10 cellular contexts compared by ENCODE assay signal in the genomic region with DNA sequence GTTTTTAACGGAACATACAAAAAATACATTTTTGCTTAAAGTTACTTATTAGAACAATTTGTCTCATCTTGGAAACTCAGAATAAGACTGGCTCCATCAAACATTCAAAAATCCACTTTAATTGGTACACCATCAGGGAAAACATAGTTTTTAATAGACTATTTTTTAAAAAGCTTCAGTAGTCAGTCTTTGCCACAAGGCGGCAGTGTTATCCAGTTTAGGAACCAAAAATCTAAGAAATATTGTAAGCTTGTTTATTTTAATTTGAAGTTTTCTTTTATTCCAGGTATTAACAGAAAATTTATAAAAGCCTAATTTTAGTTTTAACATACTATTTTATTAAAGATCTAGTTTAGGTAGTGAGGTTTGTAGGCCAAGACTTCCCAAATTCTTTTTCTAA.
A peak's percentile ranks its signal among the peaks of the same experiment; 100 is the strongest.
DNase-seq lines count a peak whose midpoint lies in the region; ATAC-seq, FAIRE-seq and TF ChIP-seq lines count a peak whose summit lies in the region.
"Had no signal": no experiment of that assay in that cellular context is flagged by ENCODE, and none has a peak within 500 bp of the region (broad histone marks: within the 10 kb centered on the region; RNA-seq: fewer than 3 reads in every experiment).

No MANE protein-coding gene starts in this region.

- no peak overlapping the region for H3K4me2 ChIP-seq in GM12878 (ENCODE audit: control insufficient read depth, insufficient read depth)

- peak; percentile 3 for DNase-seq in COLO829 (ENCODE audit: low spot score)
- DNase-seq in HFFc6, result no peak
- DNase-seq in GM12878 (ENCODE audit: low read depth, low spot score), result no peak
- DNase-seq in mesothelial cell of epicardium (ENCODE audit: low spot score in 2 of 2, unreplicated experiment in 2 of 2), result no peak
- no peak for DNase-seq in stimulated activated CD4-positive, alpha-beta T cell treated with anti-CD3 and anti-CD28 coated beads, Interleukin-4, amount 100 ng/mL, for 24 hours
- DNase-seq in ecto neural progenitor cell (ENCODE audit: low spot score), result no peak
- DNase-seq in activated T-cell treated with anti-CD3 and anti-CD28 coated beads, Interleukin-2, amount 50 U/mL, for 48 hours, result no peak
- DNase-seq: activated naive CD8-positive, alpha-beta T cell treated with anti-CD3 and anti-CD28 coated beads, Interleukin-2, amount 10 ng/mL, durations not matched to agents 7 days and 5 days had no signal

- H4K20me1 ChIP-seq in GM12878 (ENCODE audit: control insufficient read depth, insufficient read depth), result no peaks in the 10 kb centered on the region

- H3K27me3 Mint-ChIP-seq in HFFc6 (ENCODE audit: insufficient read depth), result no peaks in the 10 kb centered on the region; the same call in 1 of the 2 replicates
- H3K27me3 Mint-ChIP-seq in mesothelial cell of epicardium (ENCODE audit: low read depth), result no peaks in the 10 kb centered on the region
- H3K27me3 Mint-ChIP-seq: activated naive CD8-positive, alpha-beta T cell treated with anti-CD3 and anti-CD28 coated beads, Interleukin-2, amount 10 ng/mL, durations not matched to agents 7 days and 5 days had no signal

- no peak for TF ChIP-seq EP300 in GM12878 (IDR thresholded peaks at IDR 0.05; ENCODE audit: borderline replicate concordance in 1 of 2, control insufficient read depth in 1 of 2, low read depth in 2 of 2, low read length in 2 of 2)

- H3K4me3 Mint-ChIP-seq in HFFc6, result no peak overlapping the region
- H3K4me3 Mint-ChIP-seq in mesothelial cell of epicardium, result no peak overlapping the region
- H3K4me3 Mint-ChIP-seq: activated naive CD8-positive, alpha-beta T cell treated with anti-CD3 and anti-CD28 coated beads, Interleukin-2, amount 10 ng/mL, durations not matched to agents 7 days and 5 days had no signal

- intact Hi-C loops in GM12878 (cut with micrococcal nuclease; ENCODE audit: unreplicated experiment), result loop anchor here (1.0 to 5.0 kb wide), 3 partner anchors 133 to 433 kb away; a partner anchor contains a TSS

- RAD21 ChIA-PET in GM12878 (lab: Charles Lee; ENCODE audit: unreplicated experiment), result interaction anchor here (0.8 to 2.0 kb wide), 10 partner anchors 10 to 433 kb away, joined by 3 to 13 read pairs (median 3); no protein-coding TSS in a partner anchor

- H3K4me3 ChIP-seq in GM12878, result no peak overlapping the region

- no peaks in the 10 kb centered on the region for H3K27me3 ChIP-seq in GM12878 (replicated peaks in 1 of 2; ENCODE audit: control insufficient read depth in 2 of 2, insufficient read depth in 2 of 2, low read length in 1 of 2)

- TF ChIP-seq RAD21 in GM12878 (IDR thresholded peaks at IDR 0.05; ENCODE audit: insufficient read depth, low read depth, low read length), result peak; percentile 73

- H3K79me2 ChIP-seq in GM12878 (ENCODE audit: control insufficient read depth, insufficient read depth, low read length), result no peaks in the 10 kb centered on the region

- peak; percentile 83 for FAIRE-seq in GM12878 (lab: Jason Lieb, UNC)

- SMC1A ChIA-PET in GM12878 (lab: Charles Lee; ENCODE audit: uncharacterized antibody, unreplicated experiment), result interaction anchor here (0.7 to 3.5 kb wide), 11 partner anchors 14 to 518 kb away, joined by 3 to 19 read pairs (median 4); a partner anchor contains a TSS

- ATAC-seq in GM12878, result no peak
- ATAC-seq in HG02884 (IDR thresholded peaks at IDR 0.05; ENCODE audit: unreplicated experiment), result no peak

- no peak overlapping the region for H3K9ac ChIP-seq in GM12878 (ENCODE audit: control insufficient read depth, insufficient read depth, low read length)

- H3K4me1 Mint-ChIP-seq in HFFc6 (ENCODE audit: low read depth), result no peaks in the 10 kb centered on the region
- no peaks in the 10 kb centered on the region for H3K4me1 Mint-ChIP-seq in mesothelial cell of epicardium
- H3K4me1 Mint-ChIP-seq: activated naive CD8-positive, alpha-beta T cell treated with anti-CD3 and anti-CD28 coated beads, Interleukin-2, amount 10 ng/mL, durations not matched to agents 7 days and 5 days had no signal

- no peak overlapping the region for H3K27ac Mint-ChIP-seq in HFFc6
- no peak overlapping the region for H3K27ac Mint-ChIP-seq in mesothelial cell of epicardium
- H3K27ac Mint-ChIP-seq: activated naive CD8-positive, alpha-beta T cell treated with anti-CD3 and anti-CD28 coated beads, Interleukin-2, amount 10 ng/mL, durations not matched to agents 7 days and 5 days had no signal

- no peak overlapping the region for H2AFZ ChIP-seq in GM12878 (ENCODE audit: control insufficient read depth, low read depth, low read length)

- no peaks in the 10 kb centered on the region for H3K36me3 ChIP-seq in GM12878 (ENCODE audit: control insufficient read depth in 2 of 2, insufficient read depth in 2 of 2, low read length in 1 of 2)

- no peaks in the 10 kb centered on the region for H3K9me3 ChIP-seq in GM12878 (replicated peaks; ENCODE audit: control insufficient read depth, insufficient read depth, low read length)

- no peaks in the 10 kb centered on the region for H3K36me3 Mint-ChIP-seq in HFFc6 (ENCODE audit: low read depth)
- H3K36me3 Mint-ChIP-seq in mesothelial cell of epicardium, result no peaks in the 10 kb centered on the region
- H3K36me3 Mint-ChIP-seq: activated naive CD8-positive, alpha-beta T cell treated with anti-CD3 and anti-CD28 coated beads, Interleukin-2, amount 10 ng/mL, durations not matched to agents 7 days and 5 days had no signal

- TF ChIP-seq CTCF in HFFc6 (IDR thresholded peaks at IDR 0.05) (peak; percentile 82), GM12878 (IDR thresholded peaks at IDR 0.05 in 2 of 3, conservative IDR thresholded peaks at IDR 0.05 in 1 of 3; ENCODE audit: control insufficient read depth in 2 of 3, extremely low read depth in 1 of 3, insufficient read depth in 1 of 3, low read depth in 3 of 3, low read length in 3 of 3) (peak; percentile 58 to 69 (median 64)), mesothelial cell of epicardium (IDR thresholded peaks at IDR 0.05; ENCODE audit: unreplicated experiment) (peak; percentile 81)

- BruUV-seq in GM12878 (replicated peaks; lab: Mats Ljungman, UMichigan), result no TSS peak

- CTCF ChIA-PET in GM12878 (lab: Yijun Ruan, JAX), result interaction anchor here (0.5 to 6.6 kb wide), 31 partner anchors 10 to 1835 kb away, joined by 3 to 66 read pairs (median 3); no protein-coding TSS in a partner anchor

- no peak overlapping the region for H3K27ac ChIP-seq in GM12878 (ENCODE audit: control insufficient read depth, insufficient read depth)
- H3K27ac ChIP-seq: HL-60 had no signal

- no peaks in the 10 kb centered on the region for H3K4me1 ChIP-seq in GM12878 (ENCODE audit: control insufficient read depth, insufficient read depth, low read length)

- WGBS in GM12878 (ENCODE audit: insufficient coverage, insufficient replicate concordance, low lambda C conversion rate, missing lambda C conversion rate), result 49% methylated on average over 2 of the region's 2 CpGs

- H3K9me3 Mint-ChIP-seq in HFFc6, result no peaks in the 10 kb centered on the region
- H3K9me3 Mint-ChIP-seq in mesothelial cell of epicardium, result peaks cover 24% of the 10 kb centered on the region
- H3K9me3 Mint-ChIP-seq: activated naive CD8-positive, alpha-beta T cell treated with anti-CD3 and anti-CD28 coated beads, Interleukin-2, amount 10 ng/mL, durations not matched to agents 7 days and 5 days had no signal

- in situ Hi-C loops in GM12878 (cut with MboI), result loop anchor here (5.0 kb wide), 1 partner anchor 436 kb away; no protein-coding TSS in a partner anchor

- POLR2A ChIA-PET in GM12878 (lab: Charles Lee), result no interaction called here

- TF ChIP-seq POLR2A in GM12878 (IDR thresholded peaks at IDR 0.05; ENCODE audit: low read depth, low read length), result no peak

TF ChIP-seq in GM12878, 131 proteins besides CTCF, POLR2A, EP300 and RAD21:
- no peak for TF ChIP-seq NFXL1 (IDR thresholded peaks at IDR 0.05; ENCODE audit: borderline replicate concordance)
- TF ChIP-seq HDAC6 (IDR thresholded peaks at IDR 0.05; ENCODE audit: unreplicated experiment), result no peak
- TF ChIP-seq ZNF24 (IDR thresholded peaks at IDR 0.05), result no peak
- peak; percentile 71; the same call in 1 of the 2 replicates for TF ChIP-seq SMC3 (IDR thresholded peaks at IDR 0.05; ENCODE audit: borderline replicate concordance, low read length)
- no peak for TF ChIP-seq RUNX3 (IDR thresholded peaks at IDR 0.05; ENCODE audit: low read length)
TF ChIP-seq in GM12878: peak in this region for 1.
